ENCODE assay signal across 1 cellular context in genomic region chr19:796692-797527, GRCh38.
TF ChIP-seq lines count a peak whose summit lies in the region.

PTBP1 (plus strand) TSS chr19:797452; CDS start chr19:797498, 46 bp downstream.

TF ChIP-seq in HepG2, 621 proteins besides CTCF, POLR2A, EP300 and RAD21 (continued from another document and continues in another):
- TF ChIP-seq ATF1 (CRISPR knock-in tag; IDR thresholded peaks at IDR 0.05), result peak; percentile 83
- no peak; the same call in 1 of the 2 replicates for TF ChIP-seq FOXO1 (CRISPR knock-in tag; IDR thresholded peaks at IDR 0.05)
- TF ChIP-seq E2F1 (CRISPR knock-in tag; IDR thresholded peaks at IDR 0.05), result peak; percentile 96
- TF ChIP-seq, protein P1, sequence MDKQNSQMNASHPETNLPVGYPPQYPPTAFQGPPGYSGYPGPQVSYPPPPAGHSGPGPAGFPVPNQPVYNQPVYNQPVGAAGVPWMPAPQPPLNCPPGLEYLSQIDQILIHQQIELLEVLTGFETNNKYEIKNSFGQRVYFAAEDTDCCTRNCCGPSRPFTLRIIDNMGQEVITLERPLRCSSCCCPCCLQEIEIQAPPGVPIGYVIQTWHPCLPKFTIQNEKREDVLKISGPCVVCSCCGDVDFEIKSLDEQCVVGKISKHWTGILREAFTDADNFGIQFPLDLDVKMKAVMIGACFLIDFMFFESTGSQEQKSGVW (CRISPR knock-in tag; IDR thresholded peaks at IDR 0.05; ENCODE audit: borderline replicate concordance), result no peak
- TF ChIP-seq ZNF546 (CRISPR knock-in tag; conservative IDR thresholded peaks at IDR 0.05), result no peak
- no peak for TF ChIP-seq ZNF441 (CRISPR knock-in tag; IDR thresholded peaks at IDR 0.05; ENCODE audit: borderline replicate concordance)
- TF ChIP-seq SALL2 (CRISPR knock-in tag; IDR thresholded peaks at IDR 0.05), result peak; percentile 83
- peak; percentile 53; the same call in 1 of the 2 replicates for TF ChIP-seq TBX3 (IDR thresholded peaks at IDR 0.05; ENCODE audit: borderline replicate concordance)
- TF ChIP-seq KLF16 (CRISPR knock-in tag; IDR thresholded peaks at IDR 0.05), result peak in 1 of 2 experiments; percentile 92; a peak in 2 of 4 replicates
- 0 out of 2 replicates have a peak, but pooled peaks have one; percentile 65 for TF ChIP-seq SNAI1 (CRISPR knock-in tag; IDR thresholded peaks at IDR 0.05; ENCODE audit: borderline replicate concordance)
- TF ChIP-seq ZNF644 (CRISPR knock-in tag; IDR thresholded peaks at IDR 0.05; ENCODE audit: low read depth), result no peak
- no peak for TF ChIP-seq FOXM1 (CRISPR knock-in tag; IDR thresholded peaks at IDR 0.05)
- TF ChIP-seq, protein P2, sequence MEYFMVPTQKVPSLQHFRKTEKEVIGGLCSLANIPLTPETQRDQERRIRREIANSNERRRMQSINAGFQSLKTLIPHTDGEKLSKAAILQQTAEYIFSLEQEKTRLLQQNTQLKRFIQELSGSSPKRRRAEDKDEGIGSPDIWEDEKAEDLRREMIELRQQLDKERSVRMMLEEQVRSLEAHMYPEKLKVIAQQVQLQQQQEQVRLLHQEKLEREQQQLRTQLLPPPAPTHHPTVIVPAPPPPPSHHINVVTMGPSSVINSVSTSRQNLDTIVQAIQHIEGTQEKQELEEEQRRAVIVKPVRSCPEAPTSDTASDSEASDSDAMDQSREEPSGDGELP (IDR thresholded peaks at IDR 0.05; ENCODE audit: borderline replicate concordance, low read depth), result peak; percentile 82; the same call in 1 of the 2 replicates
- TF ChIP-seq TRIM22 (IDR thresholded peaks at IDR 0.05), result peak; percentile 96; the same call in 1 of the 2 replicates
- no peak for TF ChIP-seq ZNF121 (CRISPR knock-in tag; IDR thresholded peaks at IDR 0.05)
- peak; percentile 93 for TF ChIP-seq MAX (IDR thresholded peaks at IDR 0.05)
- peak; percentile 84 for TF ChIP-seq E2F5 (CRISPR knock-in tag; conservative IDR thresholded peaks at IDR 0.05)
- peak; percentile 67; the same call in 1 of the 2 replicates for TF ChIP-seq FOXC1 (CRISPR knock-in tag; IDR thresholded peaks at IDR 0.05; ENCODE audit: borderline replicate concordance)
- TF ChIP-seq, protein P3, sequence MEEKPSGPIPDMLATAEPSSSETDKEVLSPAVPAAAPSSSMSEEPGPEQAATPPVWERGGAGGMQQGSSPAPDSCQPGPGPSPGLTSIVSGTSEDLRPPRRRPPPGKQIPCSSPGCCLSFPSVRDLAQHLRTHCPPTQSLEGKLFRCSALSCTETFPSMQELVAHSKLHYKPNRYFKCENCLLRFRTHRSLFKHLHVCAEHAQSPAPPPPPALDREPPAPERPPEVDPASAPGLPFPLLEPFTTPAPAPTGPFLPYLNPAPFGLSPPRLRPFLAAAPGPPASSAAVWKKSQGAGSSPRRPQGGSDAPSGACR (CRISPR knock-in tag; IDR thresholded peaks at IDR 0.05), result peak; percentile 74; the same call in 1 of the 2 replicates
- no peak for TF ChIP-seq ZNF234 (CRISPR knock-in tag; conservative IDR thresholded peaks at IDR 0.05)
- no peak for TF ChIP-seq FOSL1 (CRISPR knock-in tag; IDR thresholded peaks at IDR 0.05; ENCODE audit: borderline replicate concordance)
- TF ChIP-seq CHD4 (IDR thresholded peaks at IDR 0.05; ENCODE audit: borderline replicate concordance, low read length), result no peak
- TF ChIP-seq ZSCAN12 (CRISPR knock-in tag; IDR thresholded peaks at IDR 0.05), result no peak
- no peak for TF ChIP-seq TBL1XR1 (IDR thresholded peaks at IDR 0.05; ENCODE audit: borderline replicate concordance, low read length, partially characterized antibody)
- no peak for TF ChIP-seq KDM6A (CRISPR knock-in tag; IDR thresholded peaks at IDR 0.05; ENCODE audit: low read depth)
- no peak for TF ChIP-seq SRF (IDR thresholded peaks at IDR 0.05; ENCODE audit: low read depth, low read length)
- TF ChIP-seq ZBTB42 (CRISPR knock-in tag; IDR thresholded peaks at IDR 0.05), result no peak
- TF ChIP-seq ZNF563 (CRISPR knock-in tag; IDR thresholded peaks at IDR 0.05), result peak; percentile 36; the same call in 1 of the 2 replicates
- no peak for TF ChIP-seq HNRNPUL1 (IDR thresholded peaks at IDR 0.05; ENCODE audit: low read depth, low read length)
- no peak for TF ChIP-seq ZNF768 (CRISPR knock-in tag; IDR thresholded peaks at IDR 0.05)
- peak; percentile 21; the same call in 1 of the 2 replicates for TF ChIP-seq ZZZ3 (CRISPR knock-in tag; IDR thresholded peaks at IDR 0.05; ENCODE audit: borderline replicate concordance)
- no peak for TF ChIP-seq TSC22D2 (CRISPR knock-in tag; IDR thresholded peaks at IDR 0.05; ENCODE audit: borderline replicate concordance)
- no peak for TF ChIP-seq CHCHD3 (CRISPR knock-in tag; IDR thresholded peaks at IDR 0.05)
- TF ChIP-seq ZNF75D (CRISPR knock-in tag; IDR thresholded peaks at IDR 0.05; ENCODE audit: borderline replicate concordance), result no peak
- peak; percentile 94 for TF ChIP-seq TFDP1 (CRISPR knock-in tag; IDR thresholded peaks at IDR 0.05; ENCODE audit: borderline replicate concordance)
- TF ChIP-seq BCL6 (CRISPR knock-in tag; IDR thresholded peaks at IDR 0.05), result no peak
- TF ChIP-seq ZBTB39 (CRISPR knock-in tag; IDR thresholded peaks at IDR 0.05), result no peak
- TF ChIP-seq, protein P4, sequence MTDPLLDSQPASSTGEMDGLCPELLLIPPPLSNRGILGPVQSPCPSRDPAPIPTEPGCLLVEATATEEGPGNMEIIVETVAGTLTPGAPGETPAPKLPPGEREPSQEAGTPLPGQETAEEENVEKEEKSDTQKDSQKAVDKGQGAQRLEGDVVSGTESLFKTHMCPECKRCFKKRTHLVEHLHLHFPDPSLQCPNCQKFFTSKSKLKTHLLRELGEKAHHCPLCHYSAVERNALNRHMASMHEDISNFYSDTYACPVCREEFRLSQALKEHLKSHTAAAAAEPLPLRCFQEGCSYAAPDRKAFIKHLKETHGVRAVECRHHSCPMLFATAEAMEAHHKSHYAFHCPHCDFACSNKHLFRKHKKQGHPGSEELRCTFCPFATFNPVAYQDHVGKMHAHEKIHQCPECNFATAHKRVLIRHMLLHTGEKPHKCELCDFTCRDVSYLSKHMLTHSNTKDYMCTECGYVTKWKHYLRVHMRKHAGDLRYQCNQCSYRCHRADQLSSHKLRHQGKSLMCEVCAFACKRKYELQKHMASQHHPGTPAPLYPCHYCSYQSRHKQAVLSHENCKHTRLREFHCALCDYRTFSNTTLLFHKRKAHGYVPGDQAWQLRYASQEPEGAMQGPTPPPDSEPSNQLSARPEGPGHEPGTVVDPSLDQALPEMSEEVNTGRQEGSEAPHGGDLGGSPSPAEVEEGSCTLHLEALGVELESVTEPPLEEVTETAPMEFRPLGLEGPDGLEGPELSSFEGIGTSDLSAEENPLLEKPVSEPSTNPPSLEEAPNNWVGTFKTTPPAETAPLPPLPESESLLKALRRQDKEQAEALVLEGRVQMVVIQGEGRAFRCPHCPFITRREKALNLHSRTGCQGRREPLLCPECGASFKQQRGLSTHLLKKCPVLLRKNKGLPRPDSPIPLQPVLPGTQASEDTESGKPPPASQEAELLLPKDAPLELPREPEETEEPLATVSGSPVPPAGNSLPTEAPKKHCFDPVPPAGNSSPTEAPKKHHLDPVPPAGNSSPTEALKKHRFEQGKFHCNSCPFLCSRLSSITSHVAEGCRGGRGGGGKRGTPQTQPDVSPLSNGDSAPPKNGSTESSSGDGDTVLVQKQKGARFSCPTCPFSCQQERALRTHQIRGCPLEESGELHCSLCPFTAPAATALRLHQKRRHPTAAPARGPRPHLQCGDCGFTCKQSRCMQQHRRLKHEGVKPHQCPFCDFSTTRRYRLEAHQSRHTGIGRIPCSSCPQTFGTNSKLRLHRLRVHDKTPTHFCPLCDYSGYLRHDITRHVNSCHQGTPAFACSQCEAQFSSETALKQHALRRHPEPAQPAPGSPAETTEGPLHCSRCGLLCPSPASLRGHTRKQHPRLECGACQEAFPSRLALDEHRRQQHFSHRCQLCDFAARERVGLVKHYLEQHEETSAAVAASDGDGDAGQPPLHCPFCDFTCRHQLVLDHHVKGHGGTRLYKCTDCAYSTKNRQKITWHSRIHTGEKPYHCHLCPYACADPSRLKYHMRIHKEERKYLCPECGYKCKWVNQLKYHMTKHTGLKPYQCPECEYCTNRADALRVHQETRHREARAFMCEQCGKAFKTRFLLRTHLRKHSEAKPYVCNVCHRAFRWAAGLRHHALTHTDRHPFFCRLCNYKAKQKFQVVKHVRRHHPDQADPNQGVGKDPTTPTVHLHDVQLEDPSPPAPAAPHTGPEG (CRISPR knock-in tag; IDR thresholded peaks at IDR 0.05), result peak; percentile 69
- TF ChIP-seq ZNF724P (CRISPR knock-in tag; IDR thresholded peaks at IDR 0.05; ENCODE audit: borderline replicate concordance), result no peak
- TF ChIP-seq EZH2 (conservative IDR thresholded peaks at IDR 0.05; ENCODE audit: low read depth, low read length), result no peak
- TF ChIP-seq ZNF816 (CRISPR knock-in tag; IDR thresholded peaks at IDR 0.05; ENCODE audit: borderline replicate concordance), result 0 out of 2 replicates have a peak, but pooled peaks have one; percentile 53
- no peak for TF ChIP-seq ARID2 (CRISPR knock-in tag; IDR thresholded peaks at IDR 0.05; ENCODE audit: borderline replicate concordance)
- TF ChIP-seq, protein P5, sequence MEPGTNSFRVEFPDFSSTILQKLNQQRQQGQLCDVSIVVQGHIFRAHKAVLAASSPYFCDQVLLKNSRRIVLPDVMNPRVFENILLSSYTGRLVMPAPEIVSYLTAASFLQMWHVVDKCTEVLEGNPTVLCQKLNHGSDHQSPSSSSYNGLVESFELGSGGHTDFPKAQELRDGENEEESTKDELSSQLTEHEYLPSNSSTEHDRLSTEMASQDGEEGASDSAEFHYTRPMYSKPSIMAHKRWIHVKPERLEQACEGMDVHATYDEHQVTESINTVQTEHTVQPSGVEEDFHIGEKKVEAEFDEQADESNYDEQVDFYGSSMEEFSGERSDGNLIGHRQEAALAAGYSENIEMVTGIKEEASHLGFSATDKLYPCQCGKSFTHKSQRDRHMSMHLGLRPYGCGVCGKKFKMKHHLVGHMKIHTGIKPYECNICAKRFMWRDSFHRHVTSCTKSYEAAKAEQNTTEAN (CRISPR knock-in tag; conservative IDR thresholded peaks at IDR 0.05), result peak; percentile 52
- TF ChIP-seq ZNF275 (CRISPR knock-in tag; IDR thresholded peaks at IDR 0.05; ENCODE audit: borderline replicate concordance), result peak; percentile 85; the same call in 1 of the 2 replicates
